Comparison of ENCODE assay signal across 29 cellular contexts in genomic region chr5:6568909-6569308, GRCh38.
"Had no signal": no experiment of that assay in that cellular context is flagged by ENCODE, and none has a peak within 500 bp of the region (broad histone marks: within the 10 kb centered on the region; RNA-seq: fewer than 3 reads in every experiment).

No MANE protein-coding gene starts in this region.

- ATAC-seq: activated naive CD8-positive, alpha-beta T cell treated with anti-CD3 and anti-CD28 coated beads, Interleukin-2, amount 50 U/mL, for 24 hours; K562 had no signal

- H3K9me3 Mint-ChIP-seq: activated B cell treated with CpG ODN at 0.5 μM for 24 hours; activated CD4-positive, alpha-beta memory T cell treated with anti-CD3 and anti-CD28 coated beads, Interleukin-2, amount 10 ng/mL, durations not matched to agents 7 days and 5 days; activated naive CD4-positive, alpha-beta T cell treated with anti-CD3 and anti-CD28 coated beads, Interleukin-2, amount 10 ng/mL, durations not matched to agents 7 days and 5 days; activated naive CD8-positive, alpha-beta T cell treated with anti-CD3 and anti-CD28 coated beads, Interleukin-2, amount 50 U/mL, for 24 hours; T-helper 1 cell treated with Interleukin-12 subunit alpha and Interleukin-12 subunit beta and Interleukin-4 antibody, amounts not matched to agents 30 μg/mL and 1 μg/mL, for 36 hours had no signal

- H3K36me3 ChIP-seq: SJCRH30 had no signal

- H3K9me3 ChIP-seq: SJCRH30 had no signal

- H3K4me2 ChIP-seq: PC-9 had no signal

- H3K4me3 ChIP-seq: K562, PC-9, SJCRH30, SK-N-MC had no signal

- H2AFZ ChIP-seq: PC-9 had no signal

- H3K27ac ChIP-seq: PC-9, RWPE1, SJCRH30, SK-N-MC, VCaP had no signal

- H3K27ac Mint-ChIP-seq: activated B cell treated with CpG ODN at 0.5 μM for 24 hours; activated CD4-positive, alpha-beta memory T cell treated with anti-CD3 and anti-CD28 coated beads, Interleukin-2, amount 10 ng/mL, durations not matched to agents 7 days and 5 days; activated naive CD4-positive, alpha-beta T cell treated with anti-CD3 and anti-CD28 coated beads, Interleukin-2, amount 10 ng/mL, durations not matched to agents 7 days and 5 days; activated naive CD8-positive, alpha-beta T cell; activated naive CD8-positive, alpha-beta T cell treated with anti-CD3 and anti-CD28 coated beads, Interleukin-2, amount 50 U/mL, for 24 hours; brain; T-helper 1 cell treated with Interleukin-12 subunit alpha and Interleukin-12 subunit beta and Interleukin-4 antibody, amounts not matched to agents 30 μg/mL and 1 μg/mL, for 36 hours had no signal

- H3K36me3 Mint-ChIP-seq: activated naive CD4-positive, alpha-beta T cell treated with anti-CD3 and anti-CD28 coated beads, Interleukin-2, amount 10 ng/mL, durations not matched to agents 7 days and 5 days; activated naive CD8-positive, alpha-beta T cell; brain had no signal

- H3K4me1 Mint-ChIP-seq: activated B cell treated with CpG ODN at 0.5 μM for 24 hours; activated CD4-positive, alpha-beta memory T cell treated with anti-CD3 and anti-CD28 coated beads, Interleukin-2, amount 10 ng/mL, durations not matched to agents 7 days and 5 days; activated naive CD4-positive, alpha-beta T cell treated with anti-CD3 and anti-CD28 coated beads, Interleukin-2, amount 10 ng/mL, durations not matched to agents 7 days and 5 days; activated naive CD8-positive, alpha-beta T cell treated with anti-CD3 and anti-CD28 coated beads, Interleukin-2, amount 50 U/mL, for 24 hours had no signal

- H3K4me1 ChIP-seq: SJCRH30 had no signal

- DNase-seq: activated B cell treated with CpG ODN at 0.5 μM for 24 hours; activated CD4-positive, alpha-beta memory T cell treated with anti-CD3 and anti-CD28 coated beads, Interleukin-2, amount 10 ng/mL, durations not matched to agents 7 days and 5 days; activated CD4-positive, alpha-beta T cell treated with anti-CD3 and anti-CD28 coated beads for 4 hours; activated CD4-positive, CD25-positive, alpha-beta regulatory T cell treated with anti-CD3 and anti-CD28 coated beads, Interleukin-2, amount 50 U/mL, for 72 hours; activated CD8-positive, alpha-beta memory T cell treated with anti-CD3 and anti-CD28 coated beads, Interleukin-2, amount 50 U/mL, for 48 hours; activated effector memory CD4-positive, alpha-beta T cell treated with Interleukin-2 at 50 U/mL for 16 hours; activated naive CD4-positive, alpha-beta T cell treated with anti-CD3 and anti-CD28 coated beads, Interleukin-2, amount 10 ng/mL, durations not matched to agents 7 days and 5 days; activated naive CD8-positive, alpha-beta T cell treated with anti-CD3 and anti-CD28 coated beads, Interleukin-2, amount 50 U/mL, for 24 hours; activated T-cell treated with anti-CD3 and anti-CD28 coated beads, Interleukin-2, amount 50 U/mL, for 48 hours; central memory CD4-positive, alpha-beta T cell; NCI-H1092 treated with DMSO at 0.1 percent for 48 hours; NCI-H1417; NCI-H187; NCI-H2029 treated with DMSO at 0.1 percent for 48 hours; NCI-H2107; NCI-H2171; NCI-H510A; NCI-H526; NCI-H748 treated with DMSO at 0.1 percent for 48 hours; PC-9; SHP77; SJCRH30 had no signal

- H3K27me3 ChIP-seq: SJCRH30 had no signal

- H3K4me3 Mint-ChIP-seq: activated B cell treated with CpG ODN at 0.5 μM for 24 hours; activated CD4-positive, alpha-beta memory T cell treated with anti-CD3 and anti-CD28 coated beads, Interleukin-2, amount 10 ng/mL, durations not matched to agents 7 days and 5 days; activated naive CD4-positive, alpha-beta T cell treated with anti-CD3 and anti-CD28 coated beads, Interleukin-2, amount 10 ng/mL, durations not matched to agents 7 days and 5 days; activated naive CD8-positive, alpha-beta T cell; activated naive CD8-positive, alpha-beta T cell treated with anti-CD3 and anti-CD28 coated beads, Interleukin-2, amount 50 U/mL, for 24 hours; brain; T-helper 1 cell treated with Interleukin-12 subunit alpha and Interleukin-12 subunit beta and Interleukin-4 antibody, amounts not matched to agents 30 μg/mL and 1 μg/mL, for 36 hours had no signal
